ENCODE assay signal across 10 cellular contexts in genomic region chr17:4733073-4733531, GRCh38. TPM values are rescaled to one million over a fixed set of nuclear protein-coding genes. Genes with fewer than 3 reads are reported as not detected.
DNase-seq lines count a peak whose midpoint lies in the region; ATAC-seq and TF ChIP-seq lines count a peak whose summit lies in the region.
"Had no signal": no experiment of that assay in that cellular context is flagged by ENCODE, and none has a peak within 500 bp of the region (broad histone marks: within the 10 kb centered on the region; RNA-seq: fewer than 3 reads in every experiment).

No MANE protein-coding gene starts in this region.

- peak overlapping the region; percentile 65 for H3K27ac Mint-ChIP-seq in activated T-helper 1 cell treated with anti-CD3 and anti-CD28 coated beads, Interleukin-12 subunit alpha, Interleukin-12 subunit beta, Interleukin-2, Interleukin-4 antibody, amounts not matched to agents 30 ng/mL and 10 ng/mL and 1 ng/mL, durations not matched to agents 14 hours and 24 hours and 36 hours
- peak overlapping the region in 4 of 9 donors; percentile 25 to 55 (median 44) for H3K27ac Mint-ChIP-seq in naive thymus-derived CD4-positive, alpha-beta T cell
- H3K27ac Mint-ChIP-seq in chondrocyte (ENCODE audit: unreplicated experiment) = no peak overlapping the region

- CTCF ChIA-PET in naive thymus-derived CD4-positive, alpha-beta T cell (lab: Charles Lee) = interaction anchor here (0.6 to 1.0 kb wide), 2 partner anchors 25 to 72 kb away, joined by 3 read pairs; no protein-coding TSS in a partner anchor

- peak; percentile 82 for DNase-seq in GM12865 (ENCODE audit: low read depth)
- DNase-seq in Jurkat, Clone E6-1 (ENCODE audit: low read depth, low spot score) = peak; percentile 30
- DNase-seq in activated T-helper 1 cell treated with anti-CD3 and anti-CD28 coated beads, Interleukin-12 subunit alpha, Interleukin-12 subunit beta, Interleukin-2, Interleukin-4 antibody, amounts not matched to agents 30 ng/mL and 10 ng/mL and 1 ng/mL, durations not matched to agents 14 hours and 24 hours and 36 hours (ENCODE audit: low spot score) = no peak
- DNase-seq in naive thymus-derived CD4-positive, alpha-beta T cell = no peak
- DNase-seq in T-helper 9 cell = no peak
- DNase-seq in chondrocyte (ENCODE audit: low spot score) = no peak
- DNase-seq in A172 (ENCODE audit: low spot score) = no peak
- DNase-seq: gastrocnemius medialis had no signal

- H3K4me3 Mint-ChIP-seq in activated T-helper 1 cell treated with anti-CD3 and anti-CD28 coated beads, Interleukin-12 subunit alpha, Interleukin-12 subunit beta, Interleukin-2, Interleukin-4 antibody, amounts not matched to agents 30 ng/mL and 10 ng/mL and 1 ng/mL, durations not matched to agents 14 hours and 24 hours and 36 hours = peak overlapping the region; percentile 38
- H3K4me3 Mint-ChIP-seq in naive thymus-derived CD4-positive, alpha-beta T cell = peak overlapping the region in 8 of 10 donors; percentile 8 to 99 (median 44)
- no peak overlapping the region for H3K4me3 Mint-ChIP-seq in chondrocyte (ENCODE audit: unreplicated experiment)

- no peaks in the 10 kb centered on the region for H3K9me3 Mint-ChIP-seq in activated T-helper 1 cell treated with anti-CD3 and anti-CD28 coated beads, Interleukin-12 subunit alpha, Interleukin-12 subunit beta, Interleukin-2, Interleukin-4 antibody, amounts not matched to agents 30 ng/mL and 10 ng/mL and 1 ng/mL, durations not matched to agents 14 hours and 24 hours and 36 hours
- no peaks in the 10 kb centered on the region for H3K9me3 Mint-ChIP-seq in naive thymus-derived CD4-positive, alpha-beta T cell
- no peaks in the 10 kb centered on the region for H3K9me3 Mint-ChIP-seq in chondrocyte (ENCODE audit: low read depth)

- peak; percentile 40 for ATAC-seq in naive thymus-derived CD4-positive, alpha-beta T cell
- no peak for ATAC-seq in GM18870 (IDR thresholded peaks at IDR 0.05; ENCODE audit: unreplicated experiment)
- ATAC-seq: gastrocnemius medialis, Panc1 had no signal

- no peaks in the 10 kb centered on the region for H3K27me3 ChIP-seq in naive thymus-derived CD4-positive, alpha-beta T cell (ENCODE audit: control insufficient read depth in 2 of 2, insufficient read depth in 2 of 2, low read length in 2 of 2)

- H3K27me3 Mint-ChIP-seq in activated T-helper 1 cell treated with anti-CD3 and anti-CD28 coated beads, Interleukin-12 subunit alpha, Interleukin-12 subunit beta, Interleukin-2, Interleukin-4 antibody, amounts not matched to agents 30 ng/mL and 10 ng/mL and 1 ng/mL, durations not matched to agents 14 hours and 24 hours and 36 hours (ENCODE audit: insufficient read depth) = peaks cover 2% of the 10 kb centered on the region
- peaks cover 0 to 6% (median 0%) of the 10 kb centered on the region in 5 donors for H3K27me3 Mint-ChIP-seq in naive thymus-derived CD4-positive, alpha-beta T cell
- H3K27me3 Mint-ChIP-seq in chondrocyte (ENCODE audit: low read depth) = peaks cover 7% of the 10 kb centered on the region

- H3K9me3 ChIP-seq in naive thymus-derived CD4-positive, alpha-beta T cell (ENCODE audit: control insufficient read depth in 2 of 3, low read length in 3 of 3) = no peaks in the 10 kb centered on the region
- H3K9me3 ChIP-seq: gastrocnemius medialis had no signal

- H3K27ac ChIP-seq in naive thymus-derived CD4-positive, alpha-beta T cell (ENCODE audit: low read depth, low read length) = no peak overlapping the region

- peaks cover 11% of the 10 kb centered on the region for H3K36me3 Mint-ChIP-seq in activated T-helper 1 cell treated with anti-CD3 and anti-CD28 coated beads, Interleukin-12 subunit alpha, Interleukin-12 subunit beta, Interleukin-2, Interleukin-4 antibody, amounts not matched to agents 30 ng/mL and 10 ng/mL and 1 ng/mL, durations not matched to agents 14 hours and 24 hours and 36 hours (ENCODE audit: low read depth)
- peaks cover 0 to 2% (median 0%) of the 10 kb centered on the region in 5 donors for H3K36me3 Mint-ChIP-seq in naive thymus-derived CD4-positive, alpha-beta T cell
- H3K36me3 Mint-ChIP-seq in chondrocyte (ENCODE audit: low read depth) = peaks cover 2% of the 10 kb centered on the region

- intact Hi-C loops in activated T-helper 1 cell treated with anti-CD3 and anti-CD28 coated beads, Interleukin-12 subunit alpha, Interleukin-12 subunit beta, Interleukin-2, Interleukin-4 antibody, amounts not matched to agents 30 ng/mL and 10 ng/mL and 1 ng/mL, durations not matched to agents 14 hours and 24 hours and 36 hours (cut with micrococcal nuclease) = loop anchor here (5.0 kb wide), 1 partner anchor 591 kb away; the partner anchor contains the start of genes CYB5D2 and ZZEF1
- intact Hi-C loops in naive thymus-derived CD4-positive, alpha-beta T cell (cut with micrococcal nuclease) = loop anchor here (1.0 to 10.0 kb wide), 3 partner anchors 149 to 588 kb away; partner anchors contain the start of genes CYB5D2 (in 1 of the 2), ZNF232 (in 1 of the 2) and ZZEF1 (in 1 of the 2)

- H3K4me3 ChIP-seq in GM12865 (ENCODE audit: low read depth, low read length) = no peak overlapping the region
- no peak overlapping the region for H3K4me3 ChIP-seq in Jurkat, Clone E6-1 (ENCODE audit: low read length)
- H3K4me3 ChIP-seq in naive thymus-derived CD4-positive, alpha-beta T cell (ENCODE audit: low read length) = no peak overlapping the region
- H3K4me3 ChIP-seq: gastrocnemius medialis had no signal

- POLR2A ChIA-PET in naive thymus-derived CD4-positive, alpha-beta T cell (lab: Charles Lee) = interaction anchor here (0.5 to 2.1 kb wide), 5 partner anchors 9 to 163 kb away, joined by 3 to 6 read pairs (median 3); no protein-coding TSS in a partner anchor

- peaks cover 57% of the 10 kb centered on the region for H3K4me1 Mint-ChIP-seq in activated T-helper 1 cell treated with anti-CD3 and anti-CD28 coated beads, Interleukin-12 subunit alpha, Interleukin-12 subunit beta, Interleukin-2, Interleukin-4 antibody, amounts not matched to agents 30 ng/mL and 10 ng/mL and 1 ng/mL, durations not matched to agents 14 hours and 24 hours and 36 hours (ENCODE audit: low read depth)
- peaks cover 4 to 39% (median 28%) of the 10 kb centered on the region in 7 donors for H3K4me1 Mint-ChIP-seq in naive thymus-derived CD4-positive, alpha-beta T cell
- peaks cover 12% of the 10 kb centered on the region for H3K4me1 Mint-ChIP-seq in chondrocyte (ENCODE audit: low read depth)

- H3K36me3 ChIP-seq in naive thymus-derived CD4-positive, alpha-beta T cell (ENCODE audit: control insufficient read depth in 2 of 3, insufficient read depth in 3 of 3, low read length in 3 of 3) = peaks cover 0 to 8% (median 0%) of the 10 kb centered on the region in 3 experiments

- peaks cover 10 to 14% of the 10 kb centered on the region in 2 donors for H3K4me1 ChIP-seq in naive thymus-derived CD4-positive, alpha-beta T cell (ENCODE audit: control insufficient read depth in 2 of 2, insufficient read depth in 2 of 2, low read length in 2 of 2)

- TF ChIP-seq CTCF in GM12865 (IDR thresholded peaks at IDR 0.05; ENCODE audit: insufficient read depth, low read depth, low read length, missing control alignments) (peak; percentile 53), chondrocyte (IDR thresholded peaks at IDR 0.05) (no peak)

RNA-seq across cellular contexts. Expression of gene MED11, which starts 1.9 kb away (rescaled TPM):
- polyA plus RNA-seq in Jurkat, Clone E6-1 (2012; ENCODE audit: insufficient read depth, insufficient read length) = 54.2 TPM
- 21.9 and 23.7 TPM in 2 replicates for total RNA-seq in activated T-helper 1 cell treated with anti-CD3 and anti-CD28 coated beads, Interleukin-12 subunit alpha, Interleukin-12 subunit beta, Interleukin-2, Interleukin-4 antibody, amounts not matched to agents 30 ng/mL and 10 ng/mL and 1 ng/mL, durations not matched to agents 14 hours and 24 hours and 36 hours
- total RNA-seq in naive thymus-derived CD4-positive, alpha-beta T cell = 10 to 100 TPM; 10.4 to 32.0 (median 25.5) TPM
- polyA plus RNA-seq in naive thymus-derived CD4-positive, alpha-beta T cell = 10 to 100 TPM; 43.2 to 73.9 TPM
- total RNA-seq in chondrocyte = 14.6 to 21.3 TPM (median 16.9 TPM) in 3 replicates
- total RNA-seq in A172 (2014; rRNA removed; shearing (Covaris generic)) = 29.9 and 33.3 TPM in 2 replicates

RNA-seq across cellular contexts. Expression of gene ZMYND15, which starts 6.5 kb away (rescaled TPM):
- polyA plus RNA-seq in Jurkat, Clone E6-1 (2012; ENCODE audit: insufficient read depth, insufficient read length) = not detected
- 0.18 TPM in 1 of 2 replicates, not detected in the other for total RNA-seq in activated T-helper 1 cell treated with anti-CD3 and anti-CD28 coated beads, Interleukin-12 subunit alpha, Interleukin-12 subunit beta, Interleukin-2, Interleukin-4 antibody, amounts not matched to agents 30 ng/mL and 10 ng/mL and 1 ng/mL, durations not matched to agents 14 hours and 24 hours and 36 hours
- 1 to 10 TPM in 2 of 5 experiments, under 1 TPM in 2, not detected in 1; 0.22 to 5.2 (median 1.4) TPM for total RNA-seq in naive thymus-derived CD4-positive, alpha-beta T cell
- not detected for polyA plus RNA-seq in naive thymus-derived CD4-positive, alpha-beta T cell
- total RNA-seq in chondrocyte = 0.23 to 0.48 TPM (median 0.45 TPM) in 3 replicates
- 0.07 and 0.21 TPM in 2 replicates for total RNA-seq in A172 (2014; rRNA removed; shearing (Covaris generic))
- total RNA-seq: gastrocnemius medialis had no signal

RNA-seq across cellular contexts. Expression of gene CXCL16, which starts 6.6 kb away (rescaled TPM):
- polyA plus RNA-seq in Jurkat, Clone E6-1 (2012; ENCODE audit: insufficient read depth, insufficient read length) = 4.0 TPM
- total RNA-seq in activated T-helper 1 cell treated with anti-CD3 and anti-CD28 coated beads, Interleukin-12 subunit alpha, Interleukin-12 subunit beta, Interleukin-2, Interleukin-4 antibody, amounts not matched to agents 30 ng/mL and 10 ng/mL and 1 ng/mL, durations not matched to agents 14 hours and 24 hours and 36 hours = 3.7 and 7.0 TPM in 2 replicates
- total RNA-seq in naive thymus-derived CD4-positive, alpha-beta T cell = 10 to 100 TPM in 2 of 5 experiments, 1 to 10 TPM in 3; 2.6 to 68.0 (median 3.4) TPM
- polyA plus RNA-seq in naive thymus-derived CD4-positive, alpha-beta T cell = 1 to 10 TPM; 1.2 to 4.4 TPM
- 4.7 to 8.0 TPM (median 5.4 TPM) in 3 replicates for total RNA-seq in chondrocyte
- total RNA-seq in A172 (2014; rRNA removed; shearing (Covaris generic)) = 5.1 and 8.1 TPM in 2 replicates

RNA-seq across cellular contexts. Expression of gene ARRB2, which starts 22.7 kb away (rescaled TPM):
- polyA plus RNA-seq in Jurkat, Clone E6-1 (2012; ENCODE audit: insufficient read depth, insufficient read length) = 199 TPM
- total RNA-seq in activated T-helper 1 cell treated with anti-CD3 and anti-CD28 coated beads, Interleukin-12 subunit alpha, Interleukin-12 subunit beta, Interleukin-2, Interleukin-4 antibody, amounts not matched to agents 30 ng/mL and 10 ng/mL and 1 ng/mL, durations not matched to agents 14 hours and 24 hours and 36 hours = 202 and 204 TPM in 2 replicates
- 100 to 1,000 TPM; 270 to 601 (median 377) TPM for total RNA-seq in naive thymus-derived CD4-positive, alpha-beta T cell
- polyA plus RNA-seq in naive thymus-derived CD4-positive, alpha-beta T cell = 10 to 100 TPM; 34.8 to 35.0 TPM
- total RNA-seq in chondrocyte = 7.1 to 11.8 TPM (median 7.2 TPM) in 3 replicates
- 6.7 and 12.3 TPM in 2 replicates for total RNA-seq in A172 (2014; rRNA removed; shearing (Covaris generic))

RNA-seq across cellular contexts. Expression of gene PELP1, which starts 29.2 kb away (rescaled TPM):
- polyA plus RNA-seq in Jurkat, Clone E6-1 (2012; ENCODE audit: insufficient read depth, insufficient read length) = 56.5 TPM
- total RNA-seq in activated T-helper 1 cell treated with anti-CD3 and anti-CD28 coated beads, Interleukin-12 subunit alpha, Interleukin-12 subunit beta, Interleukin-2, Interleukin-4 antibody, amounts not matched to agents 30 ng/mL and 10 ng/mL and 1 ng/mL, durations not matched to agents 14 hours and 24 hours and 36 hours = 130 and 145 TPM in 2 replicates
- 10 to 100 TPM; 41.4 to 80.4 (median 70.0) TPM for total RNA-seq in naive thymus-derived CD4-positive, alpha-beta T cell
- polyA plus RNA-seq in naive thymus-derived CD4-positive, alpha-beta T cell = 10 to 100 TPM; 11.6 to 13.2 TPM
- 44.1 to 56.2 TPM (median 48.2 TPM) in 3 replicates for total RNA-seq in chondrocyte
- 23.5 and 29.5 TPM in 2 replicates for total RNA-seq in A172 (2014; rRNA removed; shearing (Covaris generic))

Comparison
In these comparisons a context has a peak if more than half of its experiments do, and no peak if none do; other contexts are left out.
1. DNase-seq: peak in GM12865 (single experiment) and Jurkat, Clone E6-1 (single experiment); none in activated T-helper 1 cell treated with anti-CD3 and anti-CD28 coated beads, Interleukin-12 subunit alpha, Interleukin-12 subunit beta, Interleukin-2, Interleukin-4 antibody, amounts not matched to agents 30 ng/mL and 10 ng/mL and 1 ng/mL, durations not matched to agents 14 hours and 24 hours and 36 hours (single experiment), naive thymus-derived CD4-positive, alpha-beta T cell (0 of 9), T-helper 9 cell (single experiment), chondrocyte (single experiment) and A172 (single experiment).